15 cellular contexts compared by ENCODE assay signal in the genomic region with DNA sequence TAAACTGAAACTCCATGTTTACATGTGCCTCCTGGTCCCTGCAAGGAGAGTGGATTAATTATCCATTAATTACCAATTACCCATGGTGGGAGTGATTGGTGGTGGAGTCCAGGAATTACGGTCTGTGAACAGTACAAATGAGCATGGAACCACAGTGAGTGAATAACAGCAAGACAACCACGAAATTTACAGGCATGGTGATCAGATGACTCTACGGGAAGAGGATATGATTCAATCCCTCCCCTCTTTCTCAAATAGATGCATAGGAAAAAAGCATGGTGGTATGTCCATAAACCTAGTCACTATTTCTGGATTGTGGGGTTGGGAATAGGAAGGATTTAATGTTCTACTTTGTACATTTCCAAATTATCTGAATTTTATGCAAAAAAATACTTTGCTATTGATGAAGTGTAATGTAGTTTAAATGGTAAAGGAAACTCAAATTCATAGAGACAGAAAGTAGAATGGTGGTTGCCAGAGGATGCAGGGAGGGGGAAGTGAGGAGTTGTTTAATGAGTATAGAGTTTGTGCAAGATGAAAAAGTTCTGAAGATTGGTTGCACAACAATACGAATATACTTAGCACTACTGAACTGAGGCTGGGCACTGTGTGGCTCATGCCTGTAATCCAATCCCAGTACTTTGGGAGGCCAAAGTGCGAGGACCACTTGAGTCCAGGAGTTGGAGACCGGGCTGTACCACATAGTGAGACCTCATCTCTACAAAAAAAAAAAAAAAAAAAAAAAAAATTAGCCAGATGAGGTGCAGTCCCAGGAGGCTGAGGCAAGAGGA. TPM values are rescaled to one million over a fixed set of nuclear protein-coding genes. Genes with fewer than 3 reads are reported as not detected.
DNase-seq lines count a peak whose midpoint lies in the region; ATAC-seq and TF ChIP-seq lines count a peak whose summit lies in the region.
"Had no signal": no experiment of that assay in that cellular context is flagged by ENCODE, and none has a peak within 500 bp of the region (broad histone marks: within the 10 kb centered on the region; RNA-seq: fewer than 3 reads in every experiment).

No MANE protein-coding gene starts in this region.

- no peak for TF ChIP-seq POLR2A in suprapubic skin (IDR thresholded peaks at IDR 0.05)

- peak overlapping the region; percentile 67 for H2AFZ ChIP-seq in osteoblast (ENCODE audit: low read length)

- CTCF ChIA-PET in activated CD4-positive, alpha-beta T cell treated with anti-CD3 and anti-CD28 coated beads for 36 hours (lab: Charles Lee), result interaction anchor here (1.0 kb wide), 1 partner anchor 16 kb away, joined by 3 read pairs; no protein-coding TSS in a partner anchor

- no peaks in the 10 kb centered on the region for H3K4me1 Mint-ChIP-seq in activated CD4-positive, alpha-beta T cell treated with anti-CD3 and anti-CD28 coated beads for 36 hours
- H3K4me1 Mint-ChIP-seq in effector memory CD8-positive, alpha-beta T cell (ENCODE audit: low read depth in 2 of 2), result no peaks in the 10 kb centered on the region

- H4K20me1 ChIP-seq in osteoblast (ENCODE audit: insufficient read depth, low read length), result no peaks in the 10 kb centered on the region

- no peak overlapping the region for H3K4me2 ChIP-seq in osteoblast (ENCODE audit: insufficient read depth, low read length)
- H3K4me2 ChIP-seq: SK-N-SH, smooth muscle cell had no signal

- H3K27me3 ChIP-seq in osteoblast (ENCODE audit: insufficient read depth, low read length) (no peaks in the 10 kb centered on the region), suprapubic skin (no peaks in the 10 kb centered on the region)

- no peaks in the 10 kb centered on the region for H3K79me2 ChIP-seq in osteoblast (ENCODE audit: insufficient read depth, low read length)

- H3K36me3 ChIP-seq in osteoblast (ENCODE audit: insufficient read depth, low read length) (no peaks in the 10 kb centered on the region), suprapubic skin (no peaks in the 10 kb centered on the region)

- TF ChIP-seq CTCF in choroid plexus epithelial cell (conservative IDR thresholded peaks at IDR 0.05; ENCODE audit: low read depth, low read length) (no peak), osteoblast (IDR thresholded peaks at IDR 0.05; ENCODE audit: extremely low read depth, low read depth, low read length) (no peak), suprapubic skin (IDR thresholded peaks at IDR 0.05) (no peak)

- intact Hi-C loops in activated CD4-positive, alpha-beta T cell treated with anti-CD3 and anti-CD28 coated beads for 36 hours (cut with DNase I, micrococcal nuclease), result no loop called here

- DNase-seq in activated CD4-positive, alpha-beta T cell treated with anti-CD3 and anti-CD28 coated beads for 36 hours, result no peak
- no peak for DNase-seq in activated CD4-positive, alpha-beta T cell treated with anti-CD3 and anti-CD28 coated beads, Interleukin-2, amount 50 U/mL, for 4 hours
- DNase-seq in NCI-H226 (peak; percentile 29), choroid plexus epithelial cell (ENCODE audit: low read depth) (peak; percentile 27), osteoblast (ENCODE audit: insufficient read length, low spot score, missing footprints) (no peak), NCI-H2107 treated with DMSO at 0.1 percent for 48 hours (lab: John Stamatoyannopoulos, UW; ENCODE audit: unreplicated experiment) (no peak), suprapubic skin (ENCODE audit: low spot score in 2 of 2) (no peak)
- no peak for DNase-seq in effector memory CD8-positive, alpha-beta T cell
- DNase-seq: Kasumi-1, NCI-H2081, SK-N-SH had no signal

- POLR2A ChIA-PET in activated CD4-positive, alpha-beta T cell treated with anti-CD3 and anti-CD28 coated beads for 36 hours (lab: Charles Lee), result no interaction called here

- H3K27ac Mint-ChIP-seq in activated CD4-positive, alpha-beta T cell treated with anti-CD3 and anti-CD28 coated beads for 36 hours, result no peak overlapping the region
- no peak overlapping the region for H3K27ac Mint-ChIP-seq in effector memory CD8-positive, alpha-beta T cell
- H3K27ac Mint-ChIP-seq: activated naive CD8-positive, alpha-beta T cell had no signal

- H3K9me3 Mint-ChIP-seq in activated CD4-positive, alpha-beta T cell treated with anti-CD3 and anti-CD28 coated beads for 36 hours (ENCODE audit: low read depth), result no peaks in the 10 kb centered on the region
- no peaks in the 10 kb centered on the region for H3K9me3 Mint-ChIP-seq in effector memory CD8-positive, alpha-beta T cell

- no peaks in the 10 kb centered on the region for H3K9me3 ChIP-seq in osteoblast (ENCODE audit: low read depth, low read length)
- H3K9me3 ChIP-seq in suprapubic skin, result no peaks in the 10 kb centered on the region
- H3K9me3 ChIP-seq: SK-N-SH had no signal

- H3K4me3 ChIP-seq in choroid plexus epithelial cell (ENCODE audit: low read depth, low read length) (no peak overlapping the region), osteoblast (ENCODE audit: insufficient read depth, low read length) (no peak overlapping the region), suprapubic skin (no peak overlapping the region)
- H3K4me3 ChIP-seq: lung, smooth muscle cell had no signal

- peaks cover 6% of the 10 kb centered on the region for H3K27me3 Mint-ChIP-seq in activated CD4-positive, alpha-beta T cell treated with anti-CD3 and anti-CD28 coated beads for 36 hours
- H3K27me3 Mint-ChIP-seq in effector memory CD8-positive, alpha-beta T cell, result peaks cover 4 to 11% of the 10 kb centered on the region in 2 donors

- TF ChIP-seq EP300 in suprapubic skin (IDR thresholded peaks at IDR 0.05), result no peak

- H3K36me3 Mint-ChIP-seq in activated CD4-positive, alpha-beta T cell treated with anti-CD3 and anti-CD28 coated beads for 36 hours (ENCODE audit: low read depth), result no peaks in the 10 kb centered on the region
- H3K36me3 Mint-ChIP-seq in effector memory CD8-positive, alpha-beta T cell (ENCODE audit: insufficient read depth), result no peaks in the 10 kb centered on the region
- H3K36me3 Mint-ChIP-seq: activated naive CD8-positive, alpha-beta T cell had no signal

- no peak overlapping the region for H3K4me3 Mint-ChIP-seq in activated CD4-positive, alpha-beta T cell treated with anti-CD3 and anti-CD28 coated beads for 36 hours
- no peak overlapping the region for H3K4me3 Mint-ChIP-seq in effector memory CD8-positive, alpha-beta T cell
- H3K4me3 Mint-ChIP-seq: activated naive CD8-positive, alpha-beta T cell had no signal

- 89% methylated on average over 6 of the region's 6 CpGs for WGBS in suprapubic skin

- peak; percentile 71 for ATAC-seq in activated CD4-positive, alpha-beta T cell treated with anti-CD3 and anti-CD28 coated beads for 36 hours
- no peak for ATAC-seq in effector memory CD8-positive, alpha-beta T cell (replicated peaks)

- no peak overlapping the region for H3K27ac ChIP-seq in osteoblast (ENCODE audit: low read depth, low read length)
- no peak overlapping the region for H3K27ac ChIP-seq in suprapubic skin
- H3K27ac ChIP-seq: HL-60 had no signal

- peaks cover 12% of the 10 kb centered on the region for H3K4me1 ChIP-seq in osteoblast (ENCODE audit: insufficient read depth, low read length)
- no peaks in the 10 kb centered on the region for H3K4me1 ChIP-seq in suprapubic skin

RNA-seq across cellular contexts. Expression of gene C12orf75, which starts 41.2 kb away (rescaled TPM):
- total RNA-seq in activated CD4-positive, alpha-beta T cell treated with anti-CD3 and anti-CD28 coated beads for 36 hours, result 10 to 100 TPM; 53.8 to 59.9 TPM
- total RNA-seq in osteoblast, result 48.5 and 58.0 TPM in 2 replicates
- total RNA-seq in suprapubic skin, result 10 to 100 TPM; 17.4 to 28.5 (median 25.3) TPM

RNA-seq across cellular contexts. Expression of gene APPL2, which starts 53.3 kb away (rescaled TPM):
- 10 to 100 TPM; 13.9 to 17.2 TPM for total RNA-seq in activated CD4-positive, alpha-beta T cell treated with anti-CD3 and anti-CD28 coated beads for 36 hours
- total RNA-seq in osteoblast, result 67.0 and 91.3 TPM in 2 replicates
- total RNA-seq in suprapubic skin, result 100 to 1,000 TPM in 3 of 4 donors, 10 to 100 TPM in 1; 95.2 to 172 (median 110) TPM

Comparison
In these comparisons a context has a peak if more than half of its experiments do, and no peak if none do; other contexts are left out.
1. DNase-seq: peak in NCI-H226 (single experiment) and choroid plexus epithelial cell (single experiment); none in activated CD4-positive, alpha-beta T cell treated with anti-CD3 and anti-CD28 coated beads for 36 hours (single experiment), activated CD4-positive, alpha-beta T cell treated with anti-CD3 and anti-CD28 coated beads, Interleukin-2, amount 50 U/mL, for 4 hours (0 of 2), osteoblast (single experiment), NCI-H2107 treated with DMSO at 0.1 percent for 48 hours (single experiment), effector memory CD8-positive, alpha-beta T cell (0 of 3) and suprapubic skin (0 of 2).